Comparison of ENCODE assay signal across 20 cellular contexts in genomic region chr6:107192739-107193296, GRCh38.
DNase-seq lines count a peak whose midpoint lies in the region; ATAC-seq and TF ChIP-seq lines count a peak whose summit lies in the region.
"Had no signal": no experiment of that assay in that cellular context is flagged by ENCODE, and none has a peak within 500 bp of the region (broad histone marks: within the 10 kb centered on the region; RNA-seq: fewer than 3 reads in every experiment).

No MANE protein-coding gene starts in this region.

- peak; percentile 19 for DNase-seq in DMS53 treated with DMSO at 0.1 percent for 48 hours (lab: John Stamatoyannopoulos, UW; ENCODE audit: unreplicated experiment)
- peak; percentile 75 to 77 for DNase-seq in NCI-H187 (lab: John Stamatoyannopoulos, UW)
- peak; percentile 22 for DNase-seq in NCI-H345 treated with DMSO at 0.1 percent for 48 hours (lab: John Stamatoyannopoulos, UW; ENCODE audit: unreplicated experiment)
- DNase-seq in left kidney (ENCODE audit: low read depth, low spot score) = peak; percentile 65
- DNase-seq in activated naive CD4-positive, alpha-beta T cell (lab: John Stamatoyannopoulos, UW) = no peak
- no peak for DNase-seq in CD8-positive, alpha-beta T cell
- no peak for DNase-seq in T1000 (lab: John Stamatoyannopoulos, UW)
- DNase-seq in GM19240 (ENCODE audit: insufficient read length, low spot score) = no peak
- DNase-seq: activated CD4-positive, alpha-beta T cell treated with anti-CD3 and anti-CD28 coated beads for 1 hour; activated T-cell treated with anti-CD3 and anti-CD28 coated beads, Interleukin-2, amount 50 U/mL, for 1 hour; colonic mucosa; H9; KBM-7; NCI-H446 treated with DMSO at 0.1 percent for 48 hours; substantia nigra had no signal

- H3K4me3 Mint-ChIP-seq in CD8-positive, alpha-beta T cell = no peak overlapping the region
- H3K4me3 Mint-ChIP-seq: H9, neural progenitor cell had no signal

- no peak overlapping the region for H3K4me3 ChIP-seq in CD8-positive, alpha-beta T cell (ENCODE audit: low read depth, low read length)
- H3K4me3 ChIP-seq: BLaER1 treated with 17β-estradiol and CSF1 and Interleukin-3, amounts not matched to agents 10 nM and 100 nM; breast epithelium; colonic mucosa; neural progenitor cell had no signal

- no peaks in the 10 kb centered on the region for H3K27me3 Mint-ChIP-seq in CD8-positive, alpha-beta T cell (ENCODE audit: low read depth)
- H3K27me3 Mint-ChIP-seq: progenitor cell of endocrine pancreas had no signal

- peaks cover 58% of the 10 kb centered on the region for H3K36me3 Mint-ChIP-seq in CD8-positive, alpha-beta T cell

- no peaks in the 10 kb centered on the region for H3K9me3 ChIP-seq in CD8-positive, alpha-beta T cell (ENCODE audit: low read length)
- H3K9me3 ChIP-seq: BLaER1 treated with 17β-estradiol and CSF1 and Interleukin-3, amounts not matched to agents 10 nM and 100 nM; breast epithelium; colonic mucosa had no signal

- H3K27me3 ChIP-seq in CD8-positive, alpha-beta T cell (ENCODE audit: insufficient read depth, low read length) = no peaks in the 10 kb centered on the region
- H3K27me3 ChIP-seq: BLaER1 treated with 17β-estradiol and CSF1 and Interleukin-3, amounts not matched to agents 10 nM and 100 nM; breast epithelium; colonic mucosa; neural progenitor cell had no signal

- H3K9me3 Mint-ChIP-seq in CD8-positive, alpha-beta T cell = no peaks in the 10 kb centered on the region
- H3K9me3 Mint-ChIP-seq: H9, neural progenitor cell had no signal

- peaks cover 5% of the 10 kb centered on the region for H3K36me3 ChIP-seq in CD8-positive, alpha-beta T cell (ENCODE audit: insufficient read depth, low read length)
- H3K36me3 ChIP-seq: breast epithelium, colonic mucosa, neural progenitor cell had no signal

- H3K4me1 Mint-ChIP-seq in CD8-positive, alpha-beta T cell (ENCODE audit: low read depth) = no peaks in the 10 kb centered on the region
- H3K4me1 Mint-ChIP-seq: H9 had no signal

- no peaks in the 10 kb centered on the region for H3K4me1 ChIP-seq in CD8-positive, alpha-beta T cell (ENCODE audit: insufficient read depth, low read length)
- H3K4me1 ChIP-seq: BLaER1 treated with 17β-estradiol and CSF1 and Interleukin-3, amounts not matched to agents 10 nM and 100 nM; breast epithelium; colonic mucosa; neural progenitor cell had no signal

- H3K27ac Mint-ChIP-seq in CD8-positive, alpha-beta T cell = no peak overlapping the region
- H3K27ac Mint-ChIP-seq: neural progenitor cell, progenitor cell of endocrine pancreas had no signal

- intact Hi-C loops in CD8-positive, alpha-beta T cell (cut with DNase I, micrococcal nuclease) = no loop called here

- CTCF ChIA-PET in CD8-positive, alpha-beta T cell (lab: Charles Lee) = no interaction called here

- no peak for TF ChIP-seq CTCF in CD8-positive, alpha-beta T cell (IDR thresholded peaks at IDR 0.05)

- POLR2A ChIA-PET in CD8-positive, alpha-beta T cell (lab: Charles Lee) = no interaction called here

- no peak for ATAC-seq in CD8-positive, alpha-beta T cell
- ATAC-seq: Right ventricle myocardium inferior had no signal

- H3K27ac ChIP-seq in CD8-positive, alpha-beta T cell (ENCODE audit: low read depth, low read length) = no peak overlapping the region
- H3K27ac ChIP-seq: BLaER1 treated with 17β-estradiol and CSF1 and Interleukin-3, amounts not matched to agents 10 nM and 100 nM; breast epithelium; colonic mucosa; neural progenitor cell had no signal

Comparison
In these comparisons a context has a peak if more than half of its experiments do, and no peak if none do; other contexts are left out.
1. DNase-seq: peak in DMS53 treated with DMSO at 0.1 percent for 48 hours (single experiment), NCI-H187 (2 of 2), NCI-H345 treated with DMSO at 0.1 percent for 48 hours (single experiment) and left kidney (single experiment); none in activated naive CD4-positive, alpha-beta T cell (0 of 4), CD8-positive, alpha-beta T cell (0 of 7), T1000 (single experiment) and GM19240 (single experiment).